Comparison of ENCODE assay signal across 23 cellular contexts in genomic region chr1:222196736-222197135, GRCh38.
"Had no signal": no experiment of that assay in that cellular context is flagged by ENCODE, and none has a peak within 500 bp of the region (broad histone marks: within the 10 kb centered on the region; RNA-seq: fewer than 3 reads in every experiment).

No MANE protein-coding gene starts in this region.

- H3K4me3 ChIP-seq: colonic mucosa, coronary artery, dorsolateral prefrontal cortex, esophagus muscularis mucosa, esophagus squamous epithelium, gastrocnemius medialis, gastroesophageal sphincter, heart left ventricle, heart right ventricle had no signal

- DNase-seq: colonic mucosa; cortex of kidney; dermis blood vessel endothelial cell; dorsolateral prefrontal cortex; effector CD4-positive, alpha-beta T cell; effector CD8-positive, alpha-beta T cell; effector memory CD4-positive, alpha-beta T cell; effector memory CD8-positive, alpha-beta T cell; erythroblast; esophagus squamous epithelium; foreskin fibroblast; foreskin keratinocyte; foreskin melanocyte; gastrocnemius medialis; glutamatergic neuron; head of caudate nucleus; heart left ventricle; heart right ventricle had no signal

- H3K9me3 Mint-ChIP-seq: dendritic cell treated with granulocyte-macrophage colony-stimulating factor and Interleukin-4, amounts not matched to agents 40 ng/mL and 50 ng/mL, for 4 days; effector memory CD8-positive, alpha-beta T cell had no signal

- H3K27me3 Mint-ChIP-seq: dendritic cell treated with granulocyte-macrophage colony-stimulating factor and Interleukin-4, amounts not matched to agents 40 ng/mL and 50 ng/mL, for 4 days had no signal

- H3K27me3 ChIP-seq: colonic mucosa, esophagus muscularis mucosa, esophagus squamous epithelium, foreskin keratinocyte, gastrocnemius medialis, gastroesophageal sphincter, heart left ventricle had no signal

- H3K9me3 ChIP-seq: colonic mucosa, esophagus muscularis mucosa, esophagus squamous epithelium, gastrocnemius medialis, heart left ventricle had no signal

- H3K27ac ChIP-seq: colonic mucosa, coronary artery, dorsolateral prefrontal cortex, epithelial cell of prostate, esophagus muscularis mucosa, esophagus squamous epithelium, foreskin keratinocyte, gastrocnemius medialis, gastroesophageal sphincter, heart left ventricle, heart right ventricle had no signal

- H3K36me3 ChIP-seq: colonic mucosa, esophagus muscularis mucosa, esophagus squamous epithelium, gastrocnemius medialis, gastroesophageal sphincter, heart left ventricle, heart right ventricle had no signal

- H3K4me1 ChIP-seq: colonic mucosa, esophagus muscularis mucosa, esophagus squamous epithelium, foreskin keratinocyte, gastrocnemius medialis, gastroesophageal sphincter, heart left ventricle, heart right ventricle had no signal

- H3K4me3 Mint-ChIP-seq: dendritic cell treated with granulocyte-macrophage colony-stimulating factor and Interleukin-4, amounts not matched to agents 40 ng/mL and 50 ng/mL, for 4 days; effector memory CD8-positive, alpha-beta T cell had no signal

- H3K27ac Mint-ChIP-seq: dendritic cell treated with granulocyte-macrophage colony-stimulating factor and Interleukin-4, amounts not matched to agents 40 ng/mL and 50 ng/mL, for 4 days; effector memory CD8-positive, alpha-beta T cell had no signal
